ENCODE assay signal across 1 cellular context in the genomic region with DNA sequence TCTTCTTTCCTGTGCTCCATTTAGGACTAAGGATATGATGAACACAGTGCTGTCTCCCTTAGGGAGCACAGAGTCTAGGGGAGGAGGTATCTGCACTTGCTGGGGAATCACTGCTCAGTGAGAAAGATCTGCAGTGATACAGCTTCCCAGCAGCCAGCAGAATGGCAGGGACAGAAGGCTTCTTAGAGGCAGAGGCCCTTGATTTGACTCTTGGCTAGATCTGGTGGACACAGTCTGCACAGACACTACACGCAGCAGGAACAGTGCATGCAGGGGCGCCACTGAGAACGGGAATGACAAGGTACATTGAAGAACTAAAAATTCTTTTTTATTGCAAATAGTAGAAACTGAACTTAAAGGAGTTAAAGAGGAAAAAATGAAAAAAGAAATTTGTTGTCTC.
TF ChIP-seq lines count a peak whose summit lies in the region.

No MANE protein-coding gene starts in this region.

TF ChIP-seq in H1, 55 proteins besides CTCF, POLR2A, EP300 and RAD21 (continued from another document):
- no peak for TF ChIP-seq BRCA1 (IDR thresholded peaks at IDR 0.05; ENCODE audit: low read depth, low read length)
- TF ChIP-seq KDM4A (IDR thresholded peaks at IDR 0.05; ENCODE audit: low read depth, low read length, severe bottlenecking), result no peak
- TF ChIP-seq JUND (IDR thresholded peaks at IDR 0.05; ENCODE audit: low read length), result no peak
- no peak for TF ChIP-seq TCF12 (IDR thresholded peaks at IDR 0.05; ENCODE audit: low read depth, low read length)
- TF ChIP-seq, protein P1, sequence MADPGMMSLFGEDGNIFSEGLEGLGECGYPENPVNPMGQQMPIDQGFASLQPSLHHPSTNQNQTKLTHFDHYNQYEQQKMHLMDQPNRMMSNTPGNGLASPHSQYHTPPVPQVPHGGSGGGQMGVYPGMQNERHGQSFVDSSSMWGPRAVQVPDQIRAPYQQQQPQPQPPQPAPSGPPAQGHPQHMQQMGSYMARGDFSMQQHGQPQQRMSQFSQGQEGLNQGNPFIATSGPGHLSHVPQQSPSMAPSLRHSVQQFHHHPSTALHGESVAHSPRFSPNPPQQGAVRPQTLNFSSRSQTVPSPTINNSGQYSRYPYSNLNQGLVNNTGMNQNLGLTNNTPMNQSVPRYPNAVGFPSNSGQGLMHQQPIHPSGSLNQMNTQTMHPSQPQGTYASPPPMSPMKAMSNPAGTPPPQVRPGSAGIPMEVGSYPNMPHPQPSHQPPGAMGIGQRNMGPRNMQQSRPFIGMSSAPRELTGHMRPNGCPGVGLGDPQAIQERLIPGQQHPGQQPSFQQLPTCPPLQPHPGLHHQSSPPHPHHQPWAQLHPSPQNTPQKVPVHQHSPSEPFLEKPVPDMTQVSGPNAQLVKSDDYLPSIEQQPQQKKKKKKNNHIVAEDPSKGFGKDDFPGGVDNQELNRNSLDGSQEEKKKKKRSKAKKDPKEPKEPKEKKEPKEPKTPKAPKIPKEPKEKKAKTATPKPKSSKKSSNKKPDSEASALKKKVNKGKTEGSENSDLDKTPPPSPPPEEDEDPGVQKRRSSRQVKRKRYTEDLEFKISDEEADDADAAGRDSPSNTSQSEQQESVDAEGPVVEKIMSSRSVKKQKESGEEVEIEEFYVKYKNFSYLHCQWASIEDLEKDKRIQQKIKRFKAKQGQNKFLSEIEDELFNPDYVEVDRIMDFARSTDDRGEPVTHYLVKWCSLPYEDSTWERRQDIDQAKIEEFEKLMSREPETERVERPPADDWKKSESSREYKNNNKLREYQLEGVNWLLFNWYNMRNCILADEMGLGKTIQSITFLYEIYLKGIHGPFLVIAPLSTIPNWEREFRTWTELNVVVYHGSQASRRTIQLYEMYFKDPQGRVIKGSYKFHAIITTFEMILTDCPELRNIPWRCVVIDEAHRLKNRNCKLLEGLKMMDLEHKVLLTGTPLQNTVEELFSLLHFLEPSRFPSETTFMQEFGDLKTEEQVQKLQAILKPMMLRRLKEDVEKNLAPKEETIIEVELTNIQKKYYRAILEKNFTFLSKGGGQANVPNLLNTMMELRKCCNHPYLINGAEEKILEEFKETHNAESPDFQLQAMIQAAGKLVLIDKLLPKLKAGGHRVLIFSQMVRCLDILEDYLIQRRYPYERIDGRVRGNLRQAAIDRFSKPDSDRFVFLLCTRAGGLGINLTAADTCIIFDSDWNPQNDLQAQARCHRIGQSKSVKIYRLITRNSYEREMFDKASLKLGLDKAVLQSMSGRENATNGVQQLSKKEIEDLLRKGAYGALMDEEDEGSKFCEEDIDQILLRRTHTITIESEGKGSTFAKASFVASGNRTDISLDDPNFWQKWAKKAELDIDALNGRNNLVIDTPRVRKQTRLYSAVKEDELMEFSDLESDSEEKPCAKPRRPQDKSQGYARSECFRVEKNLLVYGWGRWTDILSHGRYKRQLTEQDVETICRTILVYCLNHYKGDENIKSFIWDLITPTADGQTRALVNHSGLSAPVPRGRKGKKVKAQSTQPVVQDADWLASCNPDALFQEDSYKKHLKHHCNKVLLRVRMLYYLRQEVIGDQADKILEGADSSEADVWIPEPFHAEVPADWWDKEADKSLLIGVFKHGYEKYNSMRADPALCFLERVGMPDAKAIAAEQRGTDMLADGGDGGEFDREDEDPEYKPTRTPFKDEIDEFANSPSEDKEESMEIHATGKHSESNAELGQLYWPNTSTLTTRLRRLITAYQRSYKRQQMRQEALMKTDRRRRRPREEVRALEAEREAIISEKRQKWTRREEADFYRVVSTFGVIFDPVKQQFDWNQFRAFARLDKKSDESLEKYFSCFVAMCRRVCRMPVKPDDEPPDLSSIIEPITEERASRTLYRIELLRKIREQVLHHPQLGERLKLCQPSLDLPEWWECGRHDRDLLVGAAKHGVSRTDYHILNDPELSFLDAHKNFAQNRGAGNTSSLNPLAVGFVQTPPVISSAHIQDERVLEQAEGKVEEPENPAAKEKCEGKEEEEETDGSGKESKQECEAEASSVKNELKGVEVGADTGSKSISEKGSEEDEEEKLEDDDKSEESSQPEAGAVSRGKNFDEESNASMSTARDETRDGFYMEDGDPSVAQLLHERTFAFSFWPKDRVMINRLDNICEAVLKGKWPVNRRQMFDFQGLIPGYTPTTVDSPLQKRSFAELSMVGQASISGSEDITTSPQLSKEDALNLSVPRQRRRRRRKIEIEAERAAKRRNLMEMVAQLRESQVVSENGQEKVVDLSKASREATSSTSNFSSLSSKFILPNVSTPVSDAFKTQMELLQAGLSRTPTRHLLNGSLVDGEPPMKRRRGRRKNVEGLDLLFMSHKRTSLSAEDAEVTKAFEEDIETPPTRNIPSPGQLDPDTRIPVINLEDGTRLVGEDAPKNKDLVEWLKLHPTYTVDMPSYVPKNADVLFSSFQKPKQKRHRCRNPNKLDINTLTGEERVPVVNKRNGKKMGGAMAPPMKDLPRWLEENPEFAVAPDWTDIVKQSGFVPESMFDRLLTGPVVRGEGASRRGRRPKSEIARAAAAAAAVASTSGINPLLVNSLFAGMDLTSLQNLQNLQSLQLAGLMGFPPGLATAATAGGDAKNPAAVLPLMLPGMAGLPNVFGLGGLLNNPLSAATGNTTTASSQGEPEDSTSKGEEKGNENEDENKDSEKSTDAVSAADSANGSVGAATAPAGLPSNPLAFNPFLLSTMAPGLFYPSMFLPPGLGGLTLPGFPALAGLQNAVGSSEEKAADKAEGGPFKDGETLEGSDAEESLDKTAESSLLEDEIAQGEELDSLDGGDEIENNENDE (IDR thresholded peaks at IDR 0.05; ENCODE audit: insufficient replicate concordance, low read length), result no peak
TF ChIP-seq in H1: peak in this region for 0.
